27 cellular contexts compared by ENCODE assay signal in genomic region chr4:7275067-7275466, GRCh38.
"Had no signal": no experiment of that assay in that cellular context is flagged by ENCODE, and none has a peak within 500 bp of the region (broad histone marks: within the 10 kb centered on the region; RNA-seq: fewer than 3 reads in every experiment).

No MANE protein-coding gene starts in this region.

- H3K79me2 ChIP-seq: parathyroid adenoma had no signal

- H3K36me3 ChIP-seq: left lung, lower lobe of right lung, neutrophil, right atrium auricular region, right lobe of liver, stomach, thyroid gland, transverse colon, upper lobe of left lung, vagina had no signal

- H3K4me1 ChIP-seq: left lung, lower lobe of right lung, parathyroid adenoma, psoas muscle, right atrium auricular region, stomach, testis, transverse colon, upper lobe of left lung, vagina had no signal

- H3K4me3 ChIP-seq: left lung, lower lobe of right lung, psoas muscle, right atrium auricular region, right lobe of liver, skin epidermis, stomach, testis, thyroid gland, transverse colon, upper lobe of left lung, vagina had no signal

- H3K27me3 ChIP-seq: left lung, neutrophil, right atrium auricular region, right lobe of liver, testis, thyroid gland, transverse colon, upper lobe of left lung, vagina had no signal

- H3K9ac ChIP-seq: parathyroid adenoma had no signal

- H3K9me3 ChIP-seq: left lung, lower lobe of right lung, neutrophil, psoas muscle, right atrium auricular region, right lobe of liver, stomach, testis, thyroid gland, transverse colon, upper lobe of left lung, vagina had no signal

- ATAC-seq: left colon; left lung; lower lobe of right lung; naive thymus-derived CD8-positive, alpha-beta T cell; psoas muscle; stimulated activated naive B cell treated with anti-CD40 and anti-IgM and Interleukin-4, amounts not matched to agents 10 μg/mL and 1 μg/mL and 100 μg/mL, for 72 hours; stimulated activated naive CD8-positive, alpha-beta T cell treated with anti-CD3 and anti-CD28 coated beads, Interleukin-15, Interleukin-2, amounts not matched to agents 100 U/mL and 50 U/mL, for 24 hours had no signal

- H3K27ac ChIP-seq: left lung, lower lobe of right lung, neutrophil, parathyroid adenoma, psoas muscle, right atrium auricular region, right lobe of liver, skin epidermis, stomach, testis, thyroid gland, transverse colon, upper lobe of left lung, vagina had no signal

- DNase-seq: islet precursor cell; kidney glomerular epithelial cell; left colon; lower lobe of right lung; mammary epithelial cell; mesenchymal stem cell; naive thymus-derived CD8-positive, alpha-beta T cell; occipital lobe; psoas muscle; right lobe of liver; stimulated activated CD4-positive, alpha-beta T cell treated with anti-CD3 and anti-CD28 coated beads, Interleukin-12 subunit alpha, Interleukin-12 subunit beta, amount 100 ng/mL, for 4 hours; stimulated activated CD4-positive, alpha-beta T cell treated with anti-CD3 and anti-CD28 coated beads, Interleukin-15, amount 100 ng/mL, for 24 hours; stimulated activated CD4-positive, alpha-beta T cell treated with anti-CD3 and anti-CD28 coated beads, Interleukin-2, amount 100 ng/mL, for 24 hours; stimulated activated CD4-positive, alpha-beta T cell treated with anti-CD3 and anti-CD28 coated beads, Interleukin-4, amount 100 ng/mL, for 1 hour; stimulated activated naive B cell treated with anti-CD40 and anti-IgM and Interleukin-4, amounts not matched to agents 10 μg/mL and 1 μg/mL and 100 μg/mL, for 72 hours; stimulated activated naive CD8-positive, alpha-beta T cell treated with anti-CD3 and anti-CD28 coated beads, Interleukin-15, Interleukin-2, amounts not matched to agents 100 U/mL and 50 U/mL, for 24 hours; stomach; testis; transverse colon; upper lobe of left lung had no signal

- H2AFZ ChIP-seq: parathyroid adenoma had no signal
